1 cellular context compared by ENCODE assay signal in the genomic region with DNA sequence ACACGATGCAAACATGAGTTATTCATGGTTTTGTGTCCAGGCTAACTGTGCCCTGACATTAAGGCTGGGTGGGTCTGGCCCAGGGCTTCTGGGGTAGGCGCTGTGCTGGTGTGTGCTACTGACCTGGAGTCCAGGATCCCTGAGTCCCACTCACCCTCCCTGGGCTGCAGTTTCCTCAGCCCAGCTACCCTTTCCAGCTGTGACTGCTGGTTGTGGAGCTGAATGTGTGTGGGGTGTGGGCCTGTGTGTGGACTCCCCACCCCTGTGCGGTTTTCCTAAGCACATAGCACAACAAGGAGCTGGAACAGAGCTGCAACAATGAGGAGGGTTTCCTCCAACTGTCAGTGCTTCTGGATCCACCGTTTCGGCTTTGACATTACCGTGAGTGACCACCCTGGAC.
TF ChIP-seq lines count a peak whose summit lies in the region.

No MANE protein-coding gene starts in this region.

TF ChIP-seq in endothelial cell of umbilical vein, 7 proteins besides CTCF, POLR2A, EP300 and RAD21:
- TF ChIP-seq GATA2 (IDR thresholded peaks at IDR 0.05; ENCODE audit: insufficient read depth, insufficient read length, low read depth, low read length) = no peak
- TF ChIP-seq FOS (IDR thresholded peaks at IDR 0.05; ENCODE audit: borderline replicate concordance, insufficient read depth, low read length) = no peak
TF ChIP-seq in endothelial cell of umbilical vein: peak in this region for 0.
